In the genomic region with DNA sequence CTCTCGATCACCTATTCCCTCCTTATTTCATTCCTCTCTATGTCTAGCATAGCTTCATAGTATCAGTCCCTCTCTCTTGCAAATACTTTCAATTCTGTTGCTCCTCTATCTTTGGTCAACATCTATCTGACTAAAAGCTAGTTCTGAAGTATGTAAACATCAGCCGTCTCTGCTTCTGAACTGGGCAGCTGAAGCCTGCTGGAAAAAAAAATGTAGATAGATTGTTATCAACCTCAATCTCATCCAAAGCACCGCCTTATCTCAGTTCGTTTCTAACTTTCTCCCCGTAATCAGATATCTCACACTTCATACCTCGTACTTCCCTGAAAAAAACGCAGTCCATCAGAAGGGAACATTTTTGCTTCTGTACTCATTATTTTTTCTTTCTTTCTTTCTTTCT, we compare ENCODE assay signal across 15 cellular contexts. TPM values are rescaled to one million over a fixed set of nuclear protein-coding genes. Genes with fewer than 3 reads are reported as not detected.
DNase-seq lines count a peak whose midpoint lies in the region; FAIRE-seq and TF ChIP-seq lines count a peak whose summit lies in the region.
"Had no signal": no experiment of that assay in that cellular context is flagged by ENCODE, and none has a peak within 500 bp of the region (broad histone marks: within the 10 kb centered on the region; RNA-seq: fewer than 3 reads in every experiment).

No MANE protein-coding gene starts in this region.

- no peaks in the 10 kb centered on the region for H3K27me3 Mint-ChIP-seq in nephron (ENCODE audit: low read depth)
- H3K27me3 Mint-ChIP-seq in type B pancreatic cell: peaks cover 7% of the 10 kb centered on the region

- CTCF ChIA-PET in HEK293 (lab: Yijun Ruan, JAX): interaction anchor here (0.6 kb wide), 1 partner anchor 19 kb away, joined by 3 read pairs; no protein-coding TSS in a partner anchor
- CTCF ChIA-PET in H1 (lab: Charles Lee; ENCODE audit: partially characterized antibody): interaction anchor here (1.2 kb wide), 1 partner anchor 16 kb away, joined by 4 read pairs; no protein-coding TSS in a partner anchor
- CTCF ChIA-PET in mammary epithelial cell (lab: Charles Lee; ENCODE audit: low non-redundant PET): no interaction called here

- DNase-seq in H1 (ENCODE audit: low read depth in 1 of 2, low spot score in 2 of 2): no peak
- no peak for DNase-seq in type B pancreatic cell (ENCODE audit: extremely low spot score, unreplicated experiment)
- DNase-seq in adrenal gland: no peak
- no peak for DNase-seq in frontal cortex (ENCODE audit: low spot score in 2 of 2)
- DNase-seq in mammary epithelial cell: no peak
- DNase-seq: BE2C; CD4-positive, alpha-beta memory T cell; DND-41; GDM1; H9 had no signal

- H2BK12ac ChIP-seq in H1 (ENCODE audit: low read depth, low read length): peak overlapping the region; percentile 82; the same call in 1 of the 2 replicates

- no peaks in the 10 kb centered on the region for H3K4me1 ChIP-seq in HEK293 (ENCODE audit: control insufficient read depth, insufficient read depth, low read length)
- peaks cover 0 to 7% (median 3%) of the 10 kb centered on the region in 4 experiments; a peak in 4 of 7 replicates for H3K4me1 ChIP-seq in H1 (replicated peaks in 1 of 4; ENCODE audit: control insufficient read depth in 3 of 4, insufficient read depth in 4 of 4, low read length in 3 of 4)
- H3K4me1 ChIP-seq in adrenal gland (replicated peaks in 1 of 2): peaks cover 9 to 14% of the 10 kb centered on the region in 2 donors
- H3K4me1 ChIP-seq in mammary epithelial cell (ENCODE audit: insufficient read depth, low read length): peaks cover 21% of the 10 kb centered on the region
- H3K4me1 ChIP-seq: BE2C had no signal

- H4K20me1 ChIP-seq in H1 (replicated peaks in 1 of 2; ENCODE audit: control insufficient read depth in 1 of 2, insufficient read depth in 2 of 2, low read length in 2 of 2) (no peaks in the 10 kb centered on the region), mammary epithelial cell (ENCODE audit: insufficient read depth, low read length) (no peaks in the 10 kb centered on the region)

- no peak overlapping the region for H3K27ac ChIP-seq in HEK293 (ENCODE audit: extremely low read depth, low read depth, low read length)
- no peak overlapping the region for H3K27ac ChIP-seq in H1 (ENCODE audit: low read depth, low read length)
- no peak overlapping the region for H3K27ac ChIP-seq in adrenal gland
- no peak overlapping the region for H3K27ac ChIP-seq in mammary epithelial cell (ENCODE audit: insufficient read depth, low read depth, low read length)
- H3K27ac ChIP-seq: A549, C4-2B had no signal

- no peaks in the 10 kb centered on the region for H3K9me3 ChIP-seq in HEK293 (ENCODE audit: control insufficient read depth, insufficient read depth, low read depth, low read length)
- no peaks in the 10 kb centered on the region for H3K9me3 ChIP-seq in H1 (ENCODE audit: insufficient read depth in 2 of 2, low read depth in 1 of 2, low read length in 1 of 2)
- H3K9me3 ChIP-seq in adrenal gland (replicated peaks in 1 of 3): no peaks in the 10 kb centered on the region
- H3K9me3 ChIP-seq in mammary epithelial cell (replicated peaks; ENCODE audit: insufficient read depth, low read length): no peaks in the 10 kb centered on the region
- H3K9me3 ChIP-seq: A549, BE2C had no signal

- H2BK20ac ChIP-seq in H1 (ENCODE audit: low read length): 0 out of 2 replicates have a peak overlapping the region, but pooled peaks have one; percentile 97

- dilution Hi-C loops in mammary epithelial cell (cut with HindIII; ENCODE audit: low sequenced_read_pairs): no loop called here

- no peaks in the 10 kb centered on the region for H3K36me3 ChIP-seq in HEK293 (ENCODE audit: control insufficient read depth in 2 of 2, insufficient read depth in 1 of 2, low read length in 2 of 2)
- no peaks in the 10 kb centered on the region for H3K36me3 ChIP-seq in H1 (ENCODE audit: control insufficient read depth in 2 of 4, insufficient read depth in 4 of 4, low read length in 3 of 4)
- no peaks in the 10 kb centered on the region for H3K36me3 ChIP-seq in adrenal gland (replicated peaks in 1 of 2)
- H3K36me3 ChIP-seq in mammary epithelial cell (ENCODE audit: insufficient read depth, low read length): no peaks in the 10 kb centered on the region
- H3K36me3 ChIP-seq: BE2C had no signal

- H3K4me3 ChIP-seq in HEK293 (ENCODE audit: low read depth, low read length) (no peak overlapping the region), H1 (ENCODE audit: extremely low read depth in 1 of 4, insufficient read depth in 2 of 4, low read depth in 3 of 4, low read length in 4 of 4) (no peak overlapping the region), adrenal gland (no peak overlapping the region), mammary epithelial cell (replicated peaks in 1 of 3; ENCODE audit: insufficient read depth in 1 of 3, low read depth in 2 of 3, low read length in 3 of 3) (no peak overlapping the region)
- H3K4me3 ChIP-seq: A549, GM23338 had no signal

- H3K79me1 ChIP-seq in H1 (ENCODE audit: low read depth, low read length): no peaks in the 10 kb centered on the region; the same call in 1 of the 2 replicates

- peak overlapping the region; percentile 11 to 27 (median 24) for H3K27ac Mint-ChIP-seq in nephron
- H3K27ac Mint-ChIP-seq in type B pancreatic cell: no peak overlapping the region
- H3K27ac Mint-ChIP-seq: CD4-positive, alpha-beta memory T cell; GM23338; H9 had no signal

- H3K4me3 Mint-ChIP-seq in nephron (peak overlapping the region; percentile 38 to 65 (median 45)), type B pancreatic cell (peak overlapping the region; percentile 42)
- H3K4me3 Mint-ChIP-seq: GM23338, H9 had no signal

- no peak overlapping the region for H3K14ac ChIP-seq in H1 (ENCODE audit: insufficient read length)

- H3K9me3 Mint-ChIP-seq in nephron (no peaks in the 10 kb centered on the region), type B pancreatic cell (peaks cover 7% of the 10 kb centered on the region)
- H3K9me3 Mint-ChIP-seq: GM23338, H9 had no signal

- H3K23ac ChIP-seq in H1 (ENCODE audit: insufficient read length): no peak overlapping the region

- no peak overlapping the region for H2AFZ ChIP-seq in H1 (ENCODE audit: low read length)
- H2AFZ ChIP-seq in mammary epithelial cell (ENCODE audit: low read depth, low read length): no peak overlapping the region
- H2AFZ ChIP-seq: GM23338 had no signal

- in situ Hi-C loops in mammary epithelial cell (cut with MboI; ENCODE audit: low sequenced_read_pairs in 2 of 2): loop anchor here in 1 of 2 donors (5.0 kb wide), 1 partner anchor 368 kb away; no protein-coding TSS in a partner anchor

- intact Hi-C loops in adrenal gland (cut with DNase I): loop anchor here (5.0 to 10.0 kb wide), 3 partner anchors 74 to 368 kb away; no protein-coding TSS in a partner anchor
- intact Hi-C loops in mammary epithelial cell (cut with micrococcal nuclease): loop anchor here (5.0 kb wide), 3 partner anchors 78 to 442 kb away; no protein-coding TSS in a partner anchor

- H3K79me2 ChIP-seq in H1 (ENCODE audit: control insufficient read depth in 1 of 2, insufficient read depth in 2 of 2, low read length in 2 of 2): peaks cover under 1 to 9% of the 10 kb centered on the region in 2 experiments
- H3K79me2 ChIP-seq in mammary epithelial cell (ENCODE audit: insufficient read depth, low read length): no peaks in the 10 kb centered on the region

- H3K56ac ChIP-seq in H1 (replicated peaks; ENCODE audit: insufficient read length, low read depth, low read length): no peak overlapping the region

- TF ChIP-seq CTCF in HEK293 (tag by site-specific recombination; IDR thresholded peaks at IDR 0.05) (no peak), H1 (IDR thresholded peaks at IDR 0.05; ENCODE audit: control extremely low read depth in 1 of 3, insufficient read depth in 1 of 3, low read depth in 1 of 3, low read length in 3 of 3) (no peak), nephron (IDR thresholded peaks at IDR 0.05; ENCODE audit: unreplicated experiment in 3 of 3) (no peak), type B pancreatic cell (conservative IDR thresholded peaks at IDR 0.05) (no peak), adrenal gland (IDR thresholded peaks at IDR 0.05) (no peak), mammary epithelial cell (conservative IDR thresholded peaks at IDR 0.05 in 1 of 2, IDR thresholded peaks at IDR 0.05 in 1 of 2; ENCODE audit: extremely low read depth in 1 of 2, insufficient read depth in 1 of 2, low read depth in 1 of 2, low read length in 2 of 2) (no peak)

- H3K36me3 Mint-ChIP-seq in nephron (ENCODE audit: low read depth) (no peaks in the 10 kb centered on the region), type B pancreatic cell (peaks cover 5% of the 10 kb centered on the region)
- H3K36me3 Mint-ChIP-seq: CD4-positive, alpha-beta memory T cell had no signal

- H2BK5ac ChIP-seq in H1 (ENCODE audit: low read depth, low read length): peak overlapping the region; percentile 36; the same call in 1 of the 2 replicates

- H3K9ac ChIP-seq in H1 (replicated peaks in 1 of 4; ENCODE audit: extremely low read depth in 1 of 4, low read depth in 3 of 4, low read length in 3 of 4) (no peak overlapping the region), mammary epithelial cell (ENCODE audit: insufficient read depth, low read length) (no peak overlapping the region)

- H2AK5ac ChIP-seq in H1 (ENCODE audit: low read depth, low read length): no peak overlapping the region; the same call in 1 of the 2 replicates

- H4K91ac ChIP-seq in H1 (replicated peaks; ENCODE audit: insufficient read length, low read length): no peak overlapping the region

- 91% methylated on average over 7 of the region's 7 CpGs; no CpG with 5 or more reads in 1 of the 2 experiments for WGBS in H1 (ENCODE audit: extremely low coverage in 1 of 2, insufficient coverage in 1 of 2, insufficient read length in 1 of 2, insufficient replicate concordance in 2 of 2, low coverage in 1 of 2, low lambda C conversion rate in 2 of 2, missing lambda C conversion rate in 1 of 2), 2 experiments
- 64 to 80% (median 73%) methylated on average over 7 of the region's 7 CpGs for WGBS in adrenal gland, 4 donors
- 92% methylated on average over 7 of the region's 7 CpGs for WGBS in mammary epithelial cell (ENCODE audit: low coverage, missing lambda C conversion rate)

- peak overlapping the region; percentile 55 for H3K4ac ChIP-seq in H1 (replicated peaks; ENCODE audit: insufficient read length, low read depth, low read length)

- no peak overlapping the region for H3K4me2 ChIP-seq in H1 (ENCODE audit: insufficient read depth in 1 of 2, low read depth in 2 of 2, low read length in 2 of 2)
- no peak overlapping the region for H3K4me2 ChIP-seq in mammary epithelial cell (ENCODE audit: insufficient read depth, low read depth, low read length)
- H3K4me2 ChIP-seq: A549 had no signal

- TF ChIP-seq POLR2A in H1 (IDR thresholded peaks at IDR 0.05; ENCODE audit: control extremely low read depth in 1 of 2, low read depth in 2 of 2, low read length in 2 of 2): no peak
- TF ChIP-seq POLR2A in adrenal gland (IDR thresholded peaks at IDR 0.05): no peak

- no peak for TF ChIP-seq EP300 in H1 (IDR thresholded peaks at IDR 0.05; ENCODE audit: borderline replicate concordance in 1 of 2, low read depth in 2 of 2, low read length in 2 of 2)

- H3K27me3 ChIP-seq in H1 (replicated peaks in 1 of 4; ENCODE audit: control insufficient read depth in 3 of 4, extremely low read depth in 1 of 4, insufficient read depth in 3 of 4, low read length in 3 of 4) (no peaks in the 10 kb centered on the region; a peak in 1 of 7 replicates), adrenal gland (no peaks in the 10 kb centered on the region), mammary epithelial cell (ENCODE audit: insufficient read depth, low read length) (no peaks in the 10 kb centered on the region)
- H3K27me3 ChIP-seq: BE2C had no signal

- H2BK120ac ChIP-seq in H1 (replicated peaks; ENCODE audit: low read depth, low read length): no peak overlapping the region

- H2BK15ac ChIP-seq in H1 (ENCODE audit: low read length): no peak overlapping the region

- peaks cover 9% of the 10 kb centered on the region for H3K23me2 ChIP-seq in H1 (ENCODE audit: low read depth, low read length)

- H3K18ac ChIP-seq in H1 (ENCODE audit: extremely low read depth, low read length): no peak overlapping the region

- peaks cover 27% of the 10 kb centered on the region for H3K4me1 Mint-ChIP-seq in nephron
- H3K4me1 Mint-ChIP-seq in type B pancreatic cell (ENCODE audit: unreplicated experiment): peaks cover 7% of the 10 kb centered on the region

- no TSS peak for BruUV-seq in mammary epithelial cell (replicated peaks; lab: Mats Ljungman, UMichigan)

- POLR2A ChIA-PET in HEK293 (lab: Yijun Ruan, JAX): no interaction called here
- POLR2A ChIA-PET in H1 (lab: Charles Lee; ENCODE audit: partially characterized antibody): no interaction called here

- no peak for FAIRE-seq in H1 (lab: Jason Lieb, UNC)
- no peak for FAIRE-seq in frontal cortex (lab: Jason Lieb, UNC)
- FAIRE-seq: A549 had no signal

- no peak overlapping the region for H4K8ac ChIP-seq in H1 (ENCODE audit: extremely low read depth, insufficient read depth, low read length)

- no peak overlapping the region for H4K5ac ChIP-seq in H1 (ENCODE audit: insufficient read length, low read depth, low read length)

- TF ChIP-seq RAD21 in H1 (IDR thresholded peaks at IDR 0.05 in 1 of 2, conservative IDR thresholded peaks at IDR 0.05 in 1 of 2; ENCODE audit: low read depth in 2 of 2, low read length in 2 of 2): no peak

RNA-seq across cellular contexts. Expression of a gene that starts 4.5 kb away (rescaled TPM):
- total RNA-seq in H1 (2021; fragmentation: NEBNext Ultra II Directional; extraction: Animal tissue kit (Norgen Biotek cat#: 25700)): 260 and 277 TPM in 2 replicates
- polyA plus RNA-seq in H1 (2011; rRNA removed) (78.3 and 122 TPM in 2 replicates), adrenal gland (100 to 1,000 TPM in 1 of 3 donors, 10 to 100 TPM in 2; 55.1 to 112 (median 91.2) TPM), mammary epithelial cell (0.53 TPM)
- polyA plus RNA-seq in H1 (2011; cell fraction: cytosol; rRNA removed): 94.2 TPM
- polyA plus RNA-seq in H1 (2011; cell fraction: nucleus; rRNA removed): 201 TPM
- 134 to 170 TPM (median 158 TPM) in 4 replicates for polyA plus RNA-seq in H1 (2012, experiment 1 of 2)
- 17.8 TPM for polyA plus RNA-seq in H1 (2012, experiment 2 of 2)
- 452 TPM for polyA plus RNA-seq in H1 (2013, experiment 1 of 2)
- 483 TPM for polyA plus RNA-seq in H1 (2013, experiment 2 of 2)
- 166 and 205 TPM in 2 replicates for polyA minus RNA-seq in H1 (2011; rRNA and poly(A)+ RNA removed)
- polyA minus RNA-seq in H1 (2011; cell fraction: cytosol; rRNA and poly(A)+ RNA removed): 219 TPM
- polyA minus RNA-seq in H1 (2011; cell fraction: nucleus; rRNA and poly(A)+ RNA removed): 424 TPM
- total RNA-seq in type B pancreatic cell (ENCODE audit: low replicate concordance) (74.0 and 84.2 TPM in 2 replicates), adrenal gland (100 to 1,000 TPM; 108 to 182 (median 141) TPM), frontal cortex (15.5 TPM), mammary epithelial cell (1 to 10 TPM; 1.2 to 7.7 TPM)
- 36.2 TPM for polyA minus RNA-seq in mammary epithelial cell
- total RNA-seq: CD4-positive, alpha-beta memory T cell had no signal
